In genomic region chr7:74690474-74690873, GRCh38 we compare ENCODE assay signal across 29 cellular contexts.
"Had no signal": no experiment of that assay in that cellular context is flagged by ENCODE, and none has a peak within 500 bp of the region (broad histone marks: within the 10 kb centered on the region; RNA-seq: fewer than 3 reads in every experiment).

No MANE protein-coding gene starts in this region.

- H3K4me3 Mint-ChIP-seq: activated CD4-positive, alpha-beta T cell treated with anti-CD3 and anti-CD28 coated beads for 36 hours; activated CD4-positive, alpha-beta T cell treated with anti-CD3 and anti-CD28 coated beads, Interleukin-2, amount 10 ng/mL, durations not matched to agents 7 days and 5 days; activated CD8-positive, alpha-beta T cell treated with anti-CD3 and anti-CD28 coated beads, Interleukin-2, amount 10 ng/mL, durations not matched to agents 7 days and 5 days; activated naive CD8-positive, alpha-beta T cell treated with anti-CD3 and anti-CD28 coated beads for 36 hours had no signal

- H3K27ac Mint-ChIP-seq: activated CD4-positive, alpha-beta T cell treated with anti-CD3 and anti-CD28 coated beads for 36 hours; activated CD4-positive, alpha-beta T cell treated with anti-CD3 and anti-CD28 coated beads, Interleukin-2, amount 10 ng/mL, durations not matched to agents 7 days and 5 days; activated CD8-positive, alpha-beta T cell treated with anti-CD3 and anti-CD28 coated beads, Interleukin-2, amount 10 ng/mL, durations not matched to agents 7 days and 5 days; activated naive CD8-positive, alpha-beta T cell treated with anti-CD3 and anti-CD28 coated beads for 36 hours had no signal

- H3K4me2 ChIP-seq: KMS-11, PC-9 had no signal

- H3K27me3 ChIP-seq: brain microvascular endothelial cell had no signal

- H3K27me3 Mint-ChIP-seq: activated CD4-positive, alpha-beta T cell treated with anti-CD3 and anti-CD28 coated beads for 36 hours; activated CD4-positive, alpha-beta T cell treated with anti-CD3 and anti-CD28 coated beads, Interleukin-2, amount 10 ng/mL, durations not matched to agents 7 days and 5 days; activated naive CD8-positive, alpha-beta T cell treated with anti-CD3 and anti-CD28 coated beads for 36 hours had no signal

- H2AFZ ChIP-seq: PC-9 had no signal

- H3K9ac ChIP-seq: KMS-11 had no signal

- H3K27ac ChIP-seq: brain microvascular endothelial cell, KMS-11, WERI-Rb-1 had no signal

- H3K9me3 Mint-ChIP-seq: activated CD4-positive, alpha-beta T cell treated with anti-CD3 and anti-CD28 coated beads, Interleukin-2, amount 10 ng/mL, durations not matched to agents 7 days and 5 days; activated naive CD8-positive, alpha-beta T cell treated with anti-CD3 and anti-CD28 coated beads for 36 hours had no signal

- DNase-seq: activated CD4-positive, alpha-beta T cell treated with anti-CD3 and anti-CD28 coated beads for 36 hours; activated CD4-positive, alpha-beta T cell treated with anti-CD3 and anti-CD28 coated beads, Interleukin-2, amount 10 ng/mL, durations not matched to agents 7 days and 5 days; activated CD4-positive, alpha-beta T cell treated with anti-CD3 and anti-CD28 coated beads, Interleukin-2, amount 50 U/mL, for 48 hours; activated CD8-positive, alpha-beta T cell treated with anti-CD3 and anti-CD28 coated beads, Interleukin-2, amount 10 ng/mL, durations not matched to agents 7 days and 5 days; activated effector memory CD4-positive, alpha-beta T cell treated with Interleukin-2 at 50 U/mL for 16 hours; activated naive CD4-positive, alpha-beta T cell treated with anti-CD3 and anti-CD28 coated beads, Interleukin-2, amount 50 U/mL, for 16 hours; activated naive CD8-positive, alpha-beta T cell treated with anti-CD3 and anti-CD28 coated beads for 36 hours; activated T-cell treated with anti-CD3 and anti-CD28 coated beads, Interleukin-2, amount 50 U/mL, for 48 hours; amniotic stem cell; aorta; brain microvascular endothelial cell; central memory CD4-positive, alpha-beta T cell; MM.1S; MV-4-11; NCI-H1092; NCI-H1417; NCI-H146; NCI-H187 treated with DMSO at 0.1 percent for 48 hours; NCI-H2081; NCI-H226; NCI-H446 treated with DMSO at 0.1 percent for 48 hours; NCI-H524 treated with DMSO at 0.1 percent for 48 hours; NK-92 treated with Interleukin-12 subunit alpha and Interleukin-12 subunit beta, amount 100 ng/mL, for 24 hours; PC-9; Right ventricle myocardium superior; SW 1271; T1000; WERI-Rb-1 had no signal

- ATAC-seq: activated CD4-positive, alpha-beta T cell treated with anti-CD3 and anti-CD28 coated beads for 36 hours; activated CD8-positive, alpha-beta T cell treated with anti-CD3 and anti-CD28 coated beads, Interleukin-2, amount 10 ng/mL, durations not matched to agents 7 days and 5 days had no signal

- H3K4me3 ChIP-seq: PC-9 had no signal
